8 cellular contexts compared by ENCODE assay signal in genomic region chr1:45325816-45326506, GRCh38. TPM values are rescaled to one million over a fixed set of nuclear protein-coding genes. Genes with fewer than 3 reads are reported as not detected.
DNase-seq lines count a peak whose midpoint lies in the region; TF ChIP-seq lines count a peak whose summit lies in the region.

No MANE protein-coding gene starts in this region.

- no peak overlapping the region for H2BK12ac ChIP-seq in trophoblast cell (ENCODE audit: low read length)

- H4K91ac ChIP-seq in trophoblast cell (ENCODE audit: low read depth, low read length), result no peak overlapping the region

- H3K9me3 ChIP-seq in SK-N-SH (no peaks in the 10 kb centered on the region), smooth muscle cell (replicated peaks; ENCODE audit: low read depth) (no peaks in the 10 kb centered on the region), Peyer's patch (no peaks in the 10 kb centered on the region), trophoblast cell (ENCODE audit: insufficient read depth, low read depth, low read length) (peaks cover 4% of the 10 kb centered on the region)

- H4K20me1 ChIP-seq in SK-N-SH (ENCODE audit: insufficient read depth) (no peaks in the 10 kb centered on the region), smooth muscle cell (ENCODE audit: low read depth) (no peaks in the 10 kb centered on the region)

- WGBS in SK-N-SH (ENCODE audit: low lambda C conversion rate), result 78% methylated on average over 6 of the region's 6 CpGs
- 67% methylated on average over 6 of the region's 6 CpGs for WGBS in smooth muscle cell (ENCODE audit: low lambda C conversion rate)
- no CpG with 5 or more reads among the region's 6 CpGs for WGBS in trophoblast cell (ENCODE audit: extremely low coverage, insufficient coverage, insufficient read length)

- TF ChIP-seq EP300 in SK-N-SH (IDR thresholded peaks at IDR 0.05; ENCODE audit: borderline replicate concordance in 1 of 2, low read depth in 1 of 2, low read length in 1 of 2), result no peak

- H3K9ac ChIP-seq in SK-N-SH (no peak overlapping the region), smooth muscle cell (ENCODE audit: low read depth) (no peak overlapping the region), trophoblast cell (ENCODE audit: low read length) (no peak overlapping the region)

- no peak overlapping the region for H4K8ac ChIP-seq in trophoblast cell (ENCODE audit: low read depth, low read length)

- peak overlapping the region; percentile 56 for H2AFZ ChIP-seq in SK-N-SH (ENCODE audit: low read depth)
- peak overlapping the region; percentile 10 for H2AFZ ChIP-seq in smooth muscle cell (ENCODE audit: low read depth)
- H2AFZ ChIP-seq in trophoblast cell (ENCODE audit: insufficient read depth, low read length, poor library complexity), result no peak overlapping the region

- H3K79me2 ChIP-seq in SK-N-SH (ENCODE audit: insufficient read depth) (no peaks in the 10 kb centered on the region), smooth muscle cell (ENCODE audit: low read depth) (no peaks in the 10 kb centered on the region), trophoblast cell (ENCODE audit: control insufficient read depth, insufficient read depth, low read length, poor library complexity) (no peaks in the 10 kb centered on the region)

- H3K36me3 ChIP-seq in SK-N-SH (replicated peaks in 1 of 2; ENCODE audit: control insufficient read depth in 1 of 2, insufficient read depth in 2 of 2, low read length in 1 of 2) (peaks cover 0 to 5% of the 10 kb centered on the region in 2 experiments), smooth muscle cell (ENCODE audit: low read depth) (no peaks in the 10 kb centered on the region), Peyer's patch (peaks cover 0 to 16% (median 0%) of the 10 kb centered on the region in 3 donors), trophoblast cell (ENCODE audit: control insufficient read depth in 1 of 2, insufficient read depth in 2 of 2, low read length in 2 of 2) (peaks cover 0 to 2% of the 10 kb centered on the region in 2 experiments)

- H3K27ac ChIP-seq in SK-N-SH (ENCODE audit: low read depth in 2 of 2, low read length in 1 of 2), result no peak overlapping the region
- no peak overlapping the region for H3K27ac ChIP-seq in smooth muscle cell (ENCODE audit: low read depth)
- H3K27ac ChIP-seq in Peyer's patch, result no peak overlapping the region
- no peak overlapping the region for H3K27ac ChIP-seq in trophoblast cell (ENCODE audit: low read depth, low read length)

- H3K4ac ChIP-seq in trophoblast cell (ENCODE audit: low read depth, low read length), result no peak overlapping the region

- H3K23ac ChIP-seq in trophoblast cell (ENCODE audit: low read length), result no peak overlapping the region

- H2AK5ac ChIP-seq in trophoblast cell (ENCODE audit: low read length), result no peak overlapping the region

- peak; percentile 50 for DNase-seq in NCI-H82 (lab: John Stamatoyannopoulos, UW)
- no peak for DNase-seq in NCI-H82 treated with DMSO at 0.1 percent for 48 hours (lab: John Stamatoyannopoulos, UW; ENCODE audit: unreplicated experiment)
- peak; percentile 44 for DNase-seq in SK-N-SH
- no peak for DNase-seq in fibroblast of mammary gland (ENCODE audit: low read depth)
- no peak for DNase-seq in smooth muscle cell (lab: John Stamatoyannopoulos, UW; ENCODE audit: unreplicated experiment)
- DNase-seq in Peyer's patch, result no peak
- DNase-seq in T-helper 9 cell, result no peak
- no peak for DNase-seq in trophoblast cell

- TF ChIP-seq CTCF in SK-N-SH (IDR thresholded peaks at IDR 0.05) (no peak), fibroblast of mammary gland (conservative IDR thresholded peaks at IDR 0.05; ENCODE audit: control insufficient read depth, insufficient read depth, low read depth, low read length) (no peak), smooth muscle cell (IDR thresholded peaks at IDR 0.05; ENCODE audit: borderline replicate concordance, insufficient read depth, poor library complexity, severe bottlenecking) (no peak), Peyer's patch (IDR thresholded peaks at IDR 0.05) (no peak)

- TF ChIP-seq POLR2A in Peyer's patch (IDR thresholded peaks at IDR 0.05), result no peak

- no peak for TF ChIP-seq RAD21 in SK-N-SH (IDR thresholded peaks at IDR 0.05; ENCODE audit: low read length)

- no peak overlapping the region for H3K14ac ChIP-seq in trophoblast cell (ENCODE audit: low read length)

- H3K4me2 ChIP-seq in SK-N-SH, result no peak overlapping the region; the same call in 1 of the 2 replicates
- peak overlapping the region; percentile 84 for H3K4me2 ChIP-seq in smooth muscle cell
- H3K4me2 ChIP-seq in trophoblast cell (ENCODE audit: low read length), result no peak overlapping the region

- no peak overlapping the region for H2BK5ac ChIP-seq in trophoblast cell (ENCODE audit: low read depth, low read length, poor library complexity)

- no peak overlapping the region for H3K18ac ChIP-seq in trophoblast cell (ENCODE audit: low read length)

- H3K4me3 ChIP-seq in SK-N-SH (ENCODE audit: low read depth in 2 of 2, low read length in 1 of 2), result no peak overlapping the region
- peak overlapping the region; percentile 53 for H3K4me3 ChIP-seq in fibroblast of mammary gland (ENCODE audit: control insufficient read depth, low read depth, low read length)
- H3K4me3 ChIP-seq in smooth muscle cell, result peak overlapping the region; percentile 53
- H3K4me3 ChIP-seq in Peyer's patch, result peak overlapping the region in 2 of 4 donors; percentile 64 to 67
- no peak overlapping the region for H3K4me3 ChIP-seq in trophoblast cell (ENCODE audit: low read depth, low read length)

- no peaks in the 10 kb centered on the region for H3K9me2 ChIP-seq in SK-N-SH

- H3K4me1 ChIP-seq in SK-N-SH (ENCODE audit: control insufficient read depth in 1 of 2, insufficient read depth in 2 of 2, low read depth in 1 of 2, low read length in 1 of 2) (peaks cover 0 to 8% of the 10 kb centered on the region in 2 experiments; a peak in 1 of 4 replicates), smooth muscle cell (ENCODE audit: low read depth) (peaks cover 19% of the 10 kb centered on the region), Peyer's patch (peaks cover 0 to 19% (median 6%) of the 10 kb centered on the region in 4 donors), trophoblast cell (ENCODE audit: control insufficient read depth in 1 of 2, insufficient read depth in 2 of 2, low read length in 2 of 2) (peaks cover 24 to 31% of the 10 kb centered on the region in 2 experiments)

- H2BK120ac ChIP-seq in trophoblast cell (ENCODE audit: insufficient read depth, low read length, poor library complexity), result no peak overlapping the region

- H3K27me3 ChIP-seq in SK-N-SH (ENCODE audit: insufficient read depth) (no peaks in the 10 kb centered on the region), smooth muscle cell (ENCODE audit: low read depth) (no peaks in the 10 kb centered on the region), Peyer's patch (no peaks in the 10 kb centered on the region), trophoblast cell (ENCODE audit: insufficient read depth, low read length) (no peaks in the 10 kb centered on the region)

- CTCF ChIA-PET in SK-N-SH (lab: Yijun Ruan, JAX), result interaction anchor here (0.6 to 1.5 kb wide), 4 partner anchors 10 to 312 kb away, joined by 3 to 8 read pairs (median 4); no protein-coding TSS in a partner anchor

- H3F3A ChIP-seq in SK-N-SH (replicated peaks; ENCODE audit: insufficient read depth) (no peaks in the 10 kb centered on the region), smooth muscle cell (ENCODE audit: low read depth) (peaks cover 3% of the 10 kb centered on the region)

- H4K12ac ChIP-seq in trophoblast cell (ENCODE audit: low read depth, low read length), result no peak overlapping the region

- H3K79me1 ChIP-seq in trophoblast cell (ENCODE audit: low read length), result peaks cover 8% of the 10 kb centered on the region

- POLR2A ChIA-PET in SK-N-SH (lab: Yijun Ruan, JAX), result interaction anchor here (0.6 to 4.9 kb wide), 5 partner anchors 14 to 296 kb away, joined by 3 to 38 read pairs (median 3); partner anchors contain the start of genes MUTYH and TOE1

TF ChIP-seq in SK-N-SH, 30 proteins besides CTCF, POLR2A, EP300 and RAD21:
- TF ChIP-seq FOSL2 (IDR thresholded peaks at IDR 0.05; ENCODE audit: borderline replicate concordance, low read depth), result no peak
- TF ChIP-seq NFIC (IDR thresholded peaks at IDR 0.05; ENCODE audit: borderline replicate concordance), result peak; percentile 63
TF ChIP-seq in SK-N-SH: peak in this region for 1.

RNA-seq across cellular contexts. Expression of gene HPDL, which starts 0.7 kb away (rescaled TPM):
- polyA plus RNA-seq in SK-N-SH (2012; rRNA removed) (0.19 and 0.25 TPM in 2 replicates), smooth muscle cell (0.96 and 0.98 TPM in 2 replicates)
- 0.13 and 0.25 TPM in 2 replicates for polyA plus RNA-seq in SK-N-SH (2012; cell fraction: cytosol; rRNA removed)
- 0.14 and 0.42 TPM in 2 replicates for polyA plus RNA-seq in SK-N-SH (2012; cell fraction: nucleus; rRNA removed)
- total RNA-seq in smooth muscle cell (not detected in 2 replicates), Peyer's patch (10 to 100 TPM in 1 of 4 donors, 1 to 10 TPM in 2, under 1 TPM in 1; 0.88 to 24.8 (median 7.9) TPM)
- polyA plus RNA-seq in trophoblast cell (2013), result 0.36 and 0.42 TPM in 2 replicates

RNA-seq across cellular contexts. Expression of gene TOE1, which starts 14.0 kb away (rescaled TPM):
- polyA plus RNA-seq in SK-N-SH (2012; rRNA removed) (17.3 and 19.1 TPM in 2 replicates), smooth muscle cell (2.8 and 3.3 TPM in 2 replicates)
- 12.2 and 15.6 TPM in 2 replicates for polyA plus RNA-seq in SK-N-SH (2012; cell fraction: cytosol; rRNA removed)
- 35.8 and 36.9 TPM in 2 replicates for polyA plus RNA-seq in SK-N-SH (2012; cell fraction: nucleus; rRNA removed)
- total RNA-seq in smooth muscle cell (3.2 and 3.3 TPM in 2 replicates), Peyer's patch (10 to 100 TPM in 2 of 4 donors, 1 to 10 TPM in 2; 8.8 to 16.4 (median 11.3) TPM)
- polyA plus RNA-seq in trophoblast cell (2013), result 5.3 and 5.4 TPM in 2 replicates

RNA-seq across cellular contexts. Expression of gene MUTYH, which starts 14.3 kb away (rescaled TPM):
- polyA plus RNA-seq in SK-N-SH (2012; rRNA removed) (21.9 and 23.3 TPM in 2 replicates), smooth muscle cell (16.5 and 17.4 TPM in 2 replicates)
- 7.4 and 12.1 TPM in 2 replicates for polyA plus RNA-seq in SK-N-SH (2012; cell fraction: cytosol; rRNA removed)
- 95.0 and 118 TPM in 2 replicates for polyA plus RNA-seq in SK-N-SH (2012; cell fraction: nucleus; rRNA removed)
- total RNA-seq in smooth muscle cell (12.1 and 13.5 TPM in 2 replicates), Peyer's patch (10 to 100 TPM; 28.1 to 73.1 (median 50.7) TPM)
- polyA plus RNA-seq in trophoblast cell (2013), result 10.0 and 10.3 TPM in 2 replicates

Comparison
In these comparisons a context has a peak if more than half of its experiments do, and no peak if none do; other contexts are left out.
1. DNase-seq: peak in NCI-H82 (single experiment) and SK-N-SH (single experiment); none in NCI-H82 treated with DMSO at 0.1 percent for 48 hours (single experiment), fibroblast of mammary gland (single experiment), smooth muscle cell (single experiment), Peyer's patch (0 of 3), T-helper 9 cell (single experiment) and trophoblast cell (0 of 2).
2. H3K4me3 ChIP-seq: peak in fibroblast of mammary gland (single experiment) and smooth muscle cell (single experiment); none in SK-N-SH (0 of 2) and trophoblast cell (single experiment).